In the genomic region with DNA sequence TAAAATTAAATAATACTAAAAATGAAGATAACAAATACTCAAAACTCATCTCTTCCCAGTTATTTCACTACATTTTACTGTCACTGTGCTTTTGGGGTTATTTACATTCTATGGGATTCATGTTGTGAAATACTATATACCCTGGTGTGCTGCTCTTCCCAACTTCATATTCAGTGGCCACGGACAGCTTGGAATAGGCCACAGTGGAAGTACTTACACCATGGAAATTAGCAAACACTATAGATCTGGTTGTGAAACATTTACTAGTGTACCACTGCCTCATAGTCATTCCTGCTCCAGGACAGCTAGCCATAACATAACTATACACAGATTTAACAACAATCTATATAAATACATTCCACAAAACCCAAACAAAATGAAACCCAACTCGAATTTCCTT, we compare ENCODE assay signal across 8 cellular contexts.
"Had no signal": no experiment of that assay in that cellular context is flagged by ENCODE, and none has a peak within 500 bp of the region (broad histone marks: within the 10 kb centered on the region; RNA-seq: fewer than 3 reads in every experiment).

No MANE protein-coding gene starts in this region.

- H3K9ac ChIP-seq: KMS-11 had no signal

- H3K4me3 Mint-ChIP-seq: GM23338, H9 had no signal

- FAIRE-seq: H1, H54, HTR-8/SVneo had no signal

- H3K27ac Mint-ChIP-seq: GM23338, H9 had no signal

- DNase-seq: H9, HCEC 1CT, KBM-7 had no signal

- H3K4me2 ChIP-seq: GM23338, KMS-11 had no signal

- H3K4me3 ChIP-seq: GM23338 had no signal

- H3K27ac ChIP-seq: KMS-11 had no signal

- H2AFZ ChIP-seq: GM23338 had no signal
